Comparison of ENCODE assay signal across 20 cellular contexts in the genomic region with DNA sequence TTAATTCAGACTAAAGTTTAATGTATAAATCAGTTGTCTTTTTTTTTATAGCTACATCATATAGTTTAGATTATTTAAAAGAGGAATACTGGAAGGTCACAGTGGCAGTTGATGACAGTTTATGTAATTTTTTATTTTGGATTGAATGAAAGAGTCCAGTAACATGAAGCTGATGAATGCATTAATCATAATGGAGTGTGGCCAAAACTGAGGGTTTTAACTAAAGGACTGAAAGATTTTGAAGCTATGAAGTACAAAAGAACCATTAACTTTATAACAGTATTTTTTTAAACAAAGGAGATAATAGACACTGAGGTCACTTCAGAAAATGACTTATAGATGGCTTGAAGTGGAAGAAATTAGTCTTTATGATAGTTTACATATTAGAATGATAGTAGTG.
"Had no signal": no experiment of that assay in that cellular context is flagged by ENCODE, and none has a peak within 500 bp of the region (broad histone marks: within the 10 kb centered on the region; RNA-seq: fewer than 3 reads in every experiment).

No MANE protein-coding gene starts in this region.

- H3K9me3 ChIP-seq: esophagus squamous epithelium, neutrophil, thyroid gland had no signal

- H3K4me3 ChIP-seq: adrenal gland, esophagus squamous epithelium, hepatocyte, thyroid gland had no signal

- H2AFZ ChIP-seq: hepatocyte had no signal

- H3K36me3 ChIP-seq: neutrophil had no signal

- H3K4me2 ChIP-seq: hepatocyte had no signal

- H3K27ac ChIP-seq: adrenal gland, esophagus squamous epithelium, hepatocyte, neutrophil, thyroid gland, VCaP had no signal

- H3K27me3 ChIP-seq: adrenal gland, esophagus squamous epithelium, hepatocyte, neutrophil, thyroid gland had no signal

- DNase-seq: activated CD4-positive, alpha-beta T cell treated with anti-CD3 and anti-CD28 coated beads, Interleukin-2, amount 50 U/mL, for 48 hours; activated CD8-positive, alpha-beta memory T cell treated with anti-CD3 and anti-CD28 coated beads, Interleukin-2, amount 10 ng/mL, durations not matched to agents 7 days and 5 days; activated naive CD4-positive, alpha-beta T cell treated with anti-CD3 and anti-CD28 coated beads, Interleukin-2, amount 10 ng/mL, durations not matched to agents 7 days and 5 days; activated T-cell treated with anti-CD3 and anti-CD28 coated beads, Interleukin-2, amount 50 U/mL, for 24 hours; adrenal gland; central memory CD4-positive, alpha-beta T cell; cortex of kidney; effector CD4-positive, alpha-beta T cell; esophagus squamous epithelium; left ventricle myocardium superior; mesenchymal stem cell; natural killer cell; retina; stimulated activated CD4-positive, alpha-beta T cell treated with anti-CD3 and anti-CD28 coated beads, Interleukin-2, amount 100 ng/mL, for 48 hours; T-cell; thyroid gland had no signal

- H3K79me2 ChIP-seq: hepatocyte had no signal

- H3K4me1 ChIP-seq: adrenal gland, esophagus squamous epithelium, thyroid gland had no signal

- ATAC-seq: activated CD8-positive, alpha-beta memory T cell treated with anti-CD3 and anti-CD28 coated beads, Interleukin-2, amount 10 ng/mL, durations not matched to agents 7 days and 5 days; left ventricle myocardium superior; natural killer cell; stimulated activated memory B cell treated with anti-CD40 and anti-IgM and Interleukin-4, amounts not matched to agents 10 μg/mL and 1 μg/mL and 100 μg/mL, for 72 hours; T-cell had no signal
